ENCODE assay signal across 21 cellular contexts in the genomic region with DNA sequence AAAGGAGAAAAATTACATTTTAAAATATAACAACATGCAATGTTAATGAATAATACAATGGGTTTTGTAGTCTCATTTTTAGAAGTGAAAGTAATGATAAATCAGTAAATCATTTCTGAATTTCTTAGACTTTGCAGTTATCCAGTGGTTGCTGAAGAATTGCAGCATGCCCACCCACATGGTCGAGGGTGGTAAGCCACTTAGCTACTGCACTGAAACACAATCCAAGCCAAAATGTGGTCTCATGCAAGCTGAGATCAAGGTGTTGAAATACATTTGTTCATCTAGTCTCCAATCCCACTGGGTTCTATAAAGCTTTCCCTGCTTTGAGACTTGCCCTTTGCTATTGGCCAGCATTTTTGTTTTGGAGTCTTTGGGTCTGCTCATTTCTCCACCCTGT.
"Had no signal": no experiment of that assay in that cellular context is flagged by ENCODE, and none has a peak within 500 bp of the region (broad histone marks: within the 10 kb centered on the region; RNA-seq: fewer than 3 reads in every experiment).

No MANE protein-coding gene starts in this region.

- H3K4me3 Mint-ChIP-seq: activated T-cell treated with anti-CD3 and anti-CD28 coated beads, Interleukin-2, amount 50 U/mL, for 72 hours; endodermal cell; nephron; T-helper 17 cell had no signal

- H3K4me1 Mint-ChIP-seq: endodermal cell had no signal

- H3K27ac Mint-ChIP-seq: activated T-cell treated with anti-CD3 and anti-CD28 coated beads, Interleukin-2, amount 50 U/mL, for 72 hours; endodermal cell; nephron; T-helper 17 cell had no signal

- ATAC-seq: activated T-cell treated with anti-CD3 and anti-CD28 coated beads, Interleukin-2, amount 50 U/mL, for 72 hours; left colon; T-helper 17 cell had no signal

- DNase-seq: activated CD4-positive, CD25-positive, alpha-beta regulatory T cell treated with anti-CD3 and anti-CD28 coated beads, Interleukin-2, amount 50 U/mL, for 72 hours; activated CD8-positive, alpha-beta memory T cell treated with anti-CD3 and anti-CD28 coated beads, Interleukin-2, amount 50 U/mL, for 4 hours; activated gamma-delta T cell; activated T-cell treated with anti-CD3 and anti-CD28 coated beads, Interleukin-2, amount 50 U/mL, for 72 hours; aorta; brain microvascular endothelial cell; central memory CD4-positive, alpha-beta T cell; colonic mucosa; endodermal cell; foreskin melanocyte; glutamatergic neuron; hypothalamus; islet precursor cell; left colon; midbrain; occipital lobe; sigmoid colon; stimulated activated naive CD4-positive, alpha-beta T cell; T-helper 17 cell; trophoblast cell had no signal

- H3K9me3 Mint-ChIP-seq: activated T-cell treated with anti-CD3 and anti-CD28 coated beads, Interleukin-2, amount 50 U/mL, for 72 hours; endodermal cell; nephron had no signal

- H3K27me3 Mint-ChIP-seq: T-helper 17 cell had no signal
